Comparison of ENCODE assay signal across 8 cellular contexts in genomic region chr3:16482770-16483531, GRCh38. TPM values are rescaled to one million over a fixed set of nuclear protein-coding genes. Genes with fewer than 3 reads are reported as not detected.
DNase-seq lines count a peak whose midpoint lies in the region; ATAC-seq and TF ChIP-seq lines count a peak whose summit lies in the region.

No MANE protein-coding gene starts in this region.

- intact Hi-C loops in natural killer cell (cut with micrococcal nuclease) (no loop called here), breast epithelium (cut with DNase I; ENCODE audit: low total_unique reads) (no loop called here)

- TF ChIP-seq CTCF in natural killer cell (IDR thresholded peaks at IDR 0.05) (no peak), breast epithelium (IDR thresholded peaks at IDR 0.05) (no peak)

- H3K27me3 ChIP-seq in breast epithelium = no peaks in the 10 kb centered on the region

- no peaks in the 10 kb centered on the region for H3K27me3 Mint-ChIP-seq in activated T-helper 17 cell treated with anti-CD3 and anti-CD28 coated beads, Interleukin-2, amount 50 U/mL, for 72 hours
- H3K27me3 Mint-ChIP-seq in natural killer cell (ENCODE audit: low read depth in 2 of 2) = no peaks in the 10 kb centered on the region

- no peak overlapping the region for H3K27ac ChIP-seq in breast epithelium

- no peaks in the 10 kb centered on the region for H3K9me3 ChIP-seq in breast epithelium

- H3K4me1 ChIP-seq in breast epithelium = no peaks in the 10 kb centered on the region

- peak; percentile 65 for ATAC-seq in HG02759 (IDR thresholded peaks at IDR 0.05; ENCODE audit: unreplicated experiment)
- ATAC-seq in activated T-helper 17 cell treated with anti-CD3 and anti-CD28 coated beads, Interleukin-2, amount 50 U/mL, for 72 hours (replicated peaks) = peak; percentile 45
- peak; percentile 62 to 80 (median 71) for ATAC-seq in natural killer cell

- H3K36me3 Mint-ChIP-seq in activated T-helper 17 cell treated with anti-CD3 and anti-CD28 coated beads, Interleukin-2, amount 50 U/mL, for 72 hours (ENCODE audit: low read depth) = peaks cover 86% of the 10 kb centered on the region
- no peaks in the 10 kb centered on the region for H3K36me3 Mint-ChIP-seq in natural killer cell

- no peak overlapping the region for H3K4me3 ChIP-seq in breast epithelium

- no peaks in the 10 kb centered on the region for H3K36me3 ChIP-seq in breast epithelium

- peaks cover 58% of the 10 kb centered on the region for H3K4me1 Mint-ChIP-seq in activated T-helper 17 cell treated with anti-CD3 and anti-CD28 coated beads, Interleukin-2, amount 50 U/mL, for 72 hours
- H3K4me1 Mint-ChIP-seq in natural killer cell = peaks cover 51 to 70% of the 10 kb centered on the region in 2 donors

- H3K4me3 Mint-ChIP-seq in activated T-helper 17 cell treated with anti-CD3 and anti-CD28 coated beads, Interleukin-2, amount 50 U/mL, for 72 hours = peak overlapping the region; percentile 70
- peak overlapping the region; percentile 73 for H3K4me3 Mint-ChIP-seq in natural killer cell

- TF ChIP-seq POLR2A in breast epithelium (IDR thresholded peaks at IDR 0.05) = no peak

- H3K9me3 Mint-ChIP-seq in activated T-helper 17 cell treated with anti-CD3 and anti-CD28 coated beads, Interleukin-2, amount 50 U/mL, for 72 hours = no peaks in the 10 kb centered on the region
- no peaks in the 10 kb centered on the region for H3K9me3 Mint-ChIP-seq in natural killer cell

- peak overlapping the region; percentile 71 for H3K27ac Mint-ChIP-seq in activated T-helper 17 cell treated with anti-CD3 and anti-CD28 coated beads, Interleukin-2, amount 50 U/mL, for 72 hours
- peak overlapping the region; percentile 86 to 89 for H3K27ac Mint-ChIP-seq in natural killer cell

- DNase-seq in activated effector memory CD4-positive, alpha-beta T cell treated with anti-CD3 and anti-CD28 coated beads, Interleukin-2, amount 50 U/mL, for 16 hours = peak; percentile 72
- no peak for DNase-seq in activated effector memory CD4-positive, alpha-beta T cell treated with Interleukin-2 at 50 U/mL for 16 hours
- peak; percentile 49 for DNase-seq in NCI-H146 treated with DMSO at 0.1 percent for 48 hours (lab: John Stamatoyannopoulos, UW; ENCODE audit: unreplicated experiment)
- no peak for DNase-seq in natural killer cell
- DNase-seq in kidney tubule cell (ENCODE audit: low spot score) = no peak
- no peak for DNase-seq in breast epithelium (ENCODE audit: low spot score in 2 of 2)

RNA-seq across cellular contexts. Expression of gene RFTN1, which starts 30.5 kb away (rescaled TPM):
- 100 to 1,000 TPM; 112 to 139 TPM for total RNA-seq in activated T-helper 17 cell treated with anti-CD3 and anti-CD28 coated beads, Interleukin-2, amount 50 U/mL, for 72 hours
- total RNA-seq in natural killer cell (100 to 1,000 TPM; 112 to 135 (median 115) TPM), breast epithelium (100 to 1,000 TPM in 1 of 3 donors, 10 to 100 TPM in 2; 13.9 to 108 (median 29.5) TPM)

Comparison
In these comparisons a context has a peak if more than half of its experiments do, and no peak if none do; other contexts are left out.
1. DNase-seq: peak in activated effector memory CD4-positive, alpha-beta T cell treated with anti-CD3 and anti-CD28 coated beads, Interleukin-2, amount 50 U/mL, for 16 hours (single experiment) and NCI-H146 treated with DMSO at 0.1 percent for 48 hours (single experiment); none in activated effector memory CD4-positive, alpha-beta T cell treated with Interleukin-2 at 50 U/mL for 16 hours (single experiment), natural killer cell (single experiment), kidney tubule cell (single experiment) and breast epithelium (0 of 2).
2. Peak in every context shown above with its lines, with median percentiles within 50 percentile points of each other: ATAC-seq.